Comparison of ENCODE assay signal across 22 cellular contexts in genomic region chr10:24597426-24597825, GRCh38.
"Had no signal": no experiment of that assay in that cellular context is flagged by ENCODE, and none has a peak within 500 bp of the region (broad histone marks: within the 10 kb centered on the region; RNA-seq: fewer than 3 reads in every experiment).

No MANE protein-coding gene starts in this region.

- H3K27me3 ChIP-seq: ascending aorta, brain microvascular endothelial cell, esophagus muscularis mucosa had no signal

- H3K4me3 ChIP-seq: ascending aorta, coronary artery, esophagus muscularis mucosa had no signal

- DNase-seq: activated CD4-positive, alpha-beta memory T cell treated with anti-CD3 and anti-CD28 coated beads for 36 hours; activated CD4-positive, alpha-beta T cell treated with anti-CD3 and anti-CD28 coated beads for 36 hours; activated CD4-positive, alpha-beta T cell treated with anti-CD3 and anti-CD28 coated beads, Interleukin-2, amount 10 ng/mL, durations not matched to agents 24 days and 14 days; activated CD4-positive, CD25-positive, alpha-beta regulatory T cell; activated CD4-positive, CD25-positive, alpha-beta regulatory T cell treated with anti-CD3 and anti-CD28 coated beads, Interleukin-2, amount 50 U/mL, for 72 hours; activated CD8-positive, alpha-beta memory T cell treated with anti-CD3 and anti-CD28 coated beads, Interleukin-2, amount 10 ng/mL, durations not matched to agents 7 days and 5 days; activated CD8-positive, alpha-beta memory T cell treated with anti-CD3 and anti-CD28 coated beads, Interleukin-2, amount 50 U/mL, for 4 hours; activated CD8-positive, alpha-beta T cell treated with anti-CD3 and anti-CD28 coated beads, Interleukin-2, amount 10 ng/mL, durations not matched to agents 7 days and 5 days; activated effector memory CD4-positive, alpha-beta T cell treated with anti-CD3 and anti-CD28 coated beads, Interleukin-2, amount 50 U/mL, for 16 hours; activated naive CD4-positive, alpha-beta T cell treated with anti-CD3 and anti-CD28 coated beads, Interleukin-2, amount 10 ng/mL, durations not matched to agents 7 days and 5 days; activated naive CD8-positive, alpha-beta T cell treated with anti-CD3 and anti-CD28 coated beads, Interleukin-2, amount 10 ng/mL, durations not matched to agents 7 days and 5 days; activated T-cell treated with anti-CD3 and anti-CD28 coated beads, Interleukin-2, amount 50 U/mL, for 1 hour; activated T-cell treated with anti-CD3 and anti-CD28 coated beads, Interleukin-2, amount 50 U/mL, for 48 hours; brain microvascular endothelial cell; effector CD4-positive, alpha-beta T cell; effector memory CD8-positive, alpha-beta T cell; erythroblast; foreskin fibroblast; T-helper 2 cell had no signal

- H3K27ac ChIP-seq: ascending aorta, brain microvascular endothelial cell, coronary artery, esophagus muscularis mucosa had no signal

- H3K4me1 ChIP-seq: ascending aorta, esophagus muscularis mucosa had no signal

- H3K9me3 ChIP-seq: ascending aorta, esophagus muscularis mucosa had no signal
